In the genomic region with DNA sequence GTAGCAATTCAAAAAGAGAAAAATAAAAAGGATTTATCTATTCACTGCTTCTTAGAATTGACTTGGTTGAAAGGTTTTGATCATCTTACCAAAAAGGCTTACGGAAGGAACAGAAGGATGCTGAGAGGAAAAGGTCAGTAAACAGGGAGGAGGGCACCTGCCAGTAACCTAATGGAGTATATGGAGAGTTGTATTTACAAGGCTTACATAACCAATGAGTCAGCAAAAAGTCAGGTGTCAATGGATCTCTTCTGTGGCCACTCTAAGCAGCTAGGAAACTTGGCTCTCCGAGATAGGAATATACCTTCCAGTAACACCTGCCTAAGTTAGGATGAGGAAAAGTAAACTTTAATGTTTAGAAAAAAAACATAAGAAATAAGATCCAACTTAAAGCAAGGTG, we compare ENCODE assay signal across 8 cellular contexts.
DNase-seq lines count a peak whose midpoint lies in the region; ATAC-seq and TF ChIP-seq lines count a peak whose summit lies in the region.

No MANE protein-coding gene starts in this region.

- CTCF ChIA-PET in HEK293T (lab: Yijun Ruan, JAX): no interaction called here

- WGBS in gastroesophageal sphincter (ENCODE audit: low coverage in 1 of 2), 2 donors: 61 to 86% methylated on average over 2 of the region's 2 CpGs

- POLR2A ChIA-PET in HEK293T (lab: Yijun Ruan, JAX): no interaction called here

- H3K4me1 ChIP-seq in gastroesophageal sphincter: peaks cover 0 to 78% (median 16%) of the 10 kb centered on the region in 3 donors

- no peak for TF ChIP-seq CTCF in gastroesophageal sphincter (IDR thresholded peaks at IDR 0.05)

- H3K27ac ChIP-seq in gastroesophageal sphincter: peak overlapping the region in 2 of 4 donors; percentile 78

- DNase-seq in HT1080 (ENCODE audit: low read depth) (peak; percentile 17), NCI-H510A treated with DMSO at 0.1 percent for 48 hours (lab: John Stamatoyannopoulos, UW) (peak; percentile 96), erythroblast (lab: John Stamatoyannopoulos, UW) (peak; percentile 45 to 54), pons (ENCODE audit: low spot score) (peak; percentile 87), HEK293T (ENCODE audit: extremely low spot score) (no peak), H7 (no peak)

- no peak for TF ChIP-seq EP300 in gastroesophageal sphincter (IDR thresholded peaks at IDR 0.05)

- no peak overlapping the region for H3K4me3 ChIP-seq in gastroesophageal sphincter
- H3K4me3 ChIP-seq in H7 (ENCODE audit: insufficient read depth, low read depth, low read length): no peak overlapping the region

- TF ChIP-seq POLR2A in erythroblast (IDR thresholded peaks at IDR 0.05; ENCODE audit: low read length) (no peak), gastroesophageal sphincter (IDR thresholded peaks at IDR 0.05) (no peak)

- no peaks in the 10 kb centered on the region for H3K9me3 ChIP-seq in gastroesophageal sphincter

- no peaks in the 10 kb centered on the region for H3K27me3 ChIP-seq in gastroesophageal sphincter
- H3K27me3 ChIP-seq in H7 (ENCODE audit: control insufficient read depth, insufficient read depth, low read length): no peaks in the 10 kb centered on the region

- no peaks in the 10 kb centered on the region for H3K36me3 ChIP-seq in gastroesophageal sphincter
- no peaks in the 10 kb centered on the region for H3K36me3 ChIP-seq in H7 (replicated peaks; ENCODE audit: control insufficient read depth, insufficient read depth, low read length)

- ATAC-seq in gastroesophageal sphincter: no peak
- ATAC-seq in GM18867 (IDR thresholded peaks at IDR 0.05; ENCODE audit: unreplicated experiment): no peak

TF ChIP-seq in HEK293T, 16 proteins besides CTCF, POLR2A, EP300 and RAD21:
- TF ChIP-seq L3MBTL2 (conservative IDR thresholded peaks at IDR 0.05): no peak

Comparison
In these comparisons a context has a peak if more than half of its experiments do, and no peak if none do; other contexts are left out.
1. DNase-seq: peak in HT1080 (single experiment), NCI-H510A treated with DMSO at 0.1 percent for 48 hours (single experiment), erythroblast (2 of 2) and pons (single experiment); none in HEK293T (single experiment) and H7 (single experiment).